1 cellular context compared by ENCODE assay signal in genomic region chr1:225866061-225866844, GRCh38.
TF ChIP-seq lines count a peak whose summit lies in the region.

No MANE protein-coding gene starts in this region.

TF ChIP-seq in GM23338, 12 proteins besides CTCF, POLR2A, EP300 and RAD21 (continued from another document):
- TF ChIP-seq JUNB (IDR thresholded peaks at IDR 0.05; ENCODE audit: unreplicated experiment) = no peak
- TF ChIP-seq REST (IDR thresholded peaks at IDR 0.05; ENCODE audit: unreplicated experiment) = no peak
- no peak for TF ChIP-seq POLR2AphosphoS5 (IDR thresholded peaks at IDR 0.05; ENCODE audit: low read depth)
- TF ChIP-seq EZH2 (IDR thresholded peaks at IDR 0.05; ENCODE audit: low read depth, unreplicated experiment) = no peak
- no peak for TF ChIP-seq ZNF462 (CRISPR knock-in tag; IDR thresholded peaks at IDR 0.05)
